Comparison of ENCODE assay signal across 16 cellular contexts in the genomic region with DNA sequence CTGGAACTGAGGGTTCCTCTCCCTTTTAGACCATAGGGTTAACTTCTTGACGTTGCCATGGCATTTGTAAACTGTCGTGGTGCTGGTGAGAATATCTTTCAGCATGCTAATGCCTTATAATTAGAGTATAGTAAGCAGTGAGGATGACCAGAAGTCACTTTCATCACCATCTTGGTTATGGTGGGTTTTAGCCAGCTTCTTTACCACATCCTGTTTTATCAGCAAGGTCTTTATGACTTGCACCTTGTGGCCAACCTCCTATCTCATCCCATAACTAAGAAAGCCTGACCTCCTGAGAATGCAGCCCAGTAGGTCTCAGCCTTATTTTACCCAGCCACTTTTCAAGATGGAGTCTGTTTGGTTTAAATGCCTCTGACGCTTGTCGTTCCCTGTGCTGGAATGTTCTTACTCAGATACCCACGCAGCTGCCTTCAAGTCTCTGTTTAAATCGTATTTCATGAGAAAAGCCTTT.
"Had no signal": no experiment of that assay in that cellular context is flagged by ENCODE, and none has a peak within 500 bp of the region (broad histone marks: within the 10 kb centered on the region; RNA-seq: fewer than 3 reads in every experiment).

No MANE protein-coding gene starts in this region.

- H3K4me3 ChIP-seq: gastroesophageal sphincter, neural progenitor cell, pancreas, stomach had no signal

- H3K9me3 Mint-ChIP-seq: neural progenitor cell had no signal

- H2AFZ ChIP-seq: neural progenitor cell had no signal

- H3K4me3 Mint-ChIP-seq: activated naive CD4-positive, alpha-beta T cell treated with anti-CD3 and anti-CD28 coated beads, Interleukin-2, amount 10 ng/mL, durations not matched to agents 7 days and 5 days; neural progenitor cell had no signal

- H3K9ac ChIP-seq: neural progenitor cell had no signal

- H3K4me2 ChIP-seq: neural progenitor cell had no signal

- H3K27ac Mint-ChIP-seq: activated naive CD4-positive, alpha-beta T cell treated with anti-CD3 and anti-CD28 coated beads, Interleukin-2, amount 10 ng/mL, durations not matched to agents 7 days and 5 days; neural progenitor cell had no signal

- H3K27me3 ChIP-seq: brain microvascular endothelial cell, gastroesophageal sphincter, neural progenitor cell, pancreas, stomach had no signal

- H3K27ac ChIP-seq: brain microvascular endothelial cell, gastroesophageal sphincter, neural progenitor cell, pancreas, stomach, WERI-Rb-1 had no signal

- H3K4me1 ChIP-seq: gastroesophageal sphincter, pancreas, stomach had no signal

- H3K9me3 ChIP-seq: gastroesophageal sphincter, pancreas, stomach had no signal

- FAIRE-seq: keratinocyte, pancreas, urothelium cell line had no signal

- DNase-seq: activated CD4-positive, alpha-beta T cell treated with anti-CD3 and anti-CD28 coated beads for 4 hours; activated naive CD4-positive, alpha-beta T cell treated with anti-CD3 and anti-CD28 coated beads, Interleukin-2, amount 10 ng/mL, durations not matched to agents 7 days and 5 days; amniotic stem cell; effector memory CD4-positive, alpha-beta T cell; left ventricle myocardium superior; mesendoderm; pancreas; stimulated activated CD4-positive, alpha-beta T cell treated with anti-CD3 and anti-CD28 coated beads, Interleukin-4, amount 100 ng/mL, for 1 hour; stimulated activated CD8-positive, alpha-beta memory T cell treated with anti-CD3 and anti-CD28 coated beads, Interleukin-4, amount 100 ng/mL, for 48 hours; stomach; WERI-Rb-1 had no signal

- H3K36me3 ChIP-seq: gastroesophageal sphincter, neural progenitor cell, pancreas, stomach, WERI-Rb-1 had no signal

- ATAC-seq: gastroesophageal sphincter, left ventricle myocardium superior, pancreas had no signal

- H3K36me3 Mint-ChIP-seq: activated naive CD4-positive, alpha-beta T cell treated with anti-CD3 and anti-CD28 coated beads, Interleukin-2, amount 10 ng/mL, durations not matched to agents 7 days and 5 days; neural progenitor cell had no signal
